Comparison of ENCODE assay signal across 1 cellular context in the genomic region with DNA sequence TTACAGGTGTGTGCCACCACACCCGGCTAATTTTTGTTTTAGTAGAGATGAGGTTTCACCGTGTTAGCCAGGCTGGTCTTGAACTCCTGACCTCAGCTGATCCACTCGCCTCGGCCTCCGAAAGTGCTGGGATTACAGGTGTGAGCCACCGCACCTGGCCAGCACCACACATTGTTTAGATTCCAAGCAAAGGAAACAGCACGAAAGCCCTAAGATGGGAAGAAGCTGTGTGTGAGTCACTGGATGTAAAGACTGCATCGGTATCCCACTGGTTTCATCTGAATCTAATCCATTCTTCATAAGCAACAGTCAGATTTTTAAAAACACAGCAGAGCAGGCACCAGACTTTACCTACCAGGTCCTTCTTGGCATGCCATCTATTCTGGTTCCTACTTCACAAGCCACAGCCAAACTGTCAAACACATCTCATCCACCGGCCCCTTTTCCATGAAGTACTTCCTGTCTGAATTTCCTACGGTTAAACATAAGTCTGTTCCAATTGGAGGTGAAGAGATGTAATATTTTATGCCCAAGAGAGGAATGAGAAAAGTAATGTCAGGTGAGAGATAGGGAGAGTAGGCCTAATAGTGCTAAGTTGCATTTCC.
TF ChIP-seq lines count a peak whose summit lies in the region.

No MANE protein-coding gene starts in this region.

TF ChIP-seq in HEK293, 187 proteins besides CTCF, POLR2A, EP300 and RAD21 (continued from another document):
- TF ChIP-seq MYNN (tag by site-specific recombination; IDR thresholded peaks at IDR 0.05; ENCODE audit: borderline replicate concordance) (no peak), GLI4 (tag by site-specific recombination; IDR thresholded peaks at IDR 0.05) (no peak), ZNF660 (tag by site-specific recombination; IDR thresholded peaks at IDR 0.05) (no peak), SCRT2 (tag by site-specific recombination; IDR thresholded peaks at IDR 0.05) (no peak), ZNF23 (tag by site-specific recombination; IDR thresholded peaks at IDR 0.05; ENCODE audit: borderline replicate concordance) (no peak), ZNF354C (tag by site-specific recombination; IDR thresholded peaks at IDR 0.05; ENCODE audit: borderline replicate concordance, low read depth) (no peak), KLF10 (tag by site-specific recombination; IDR thresholded peaks at IDR 0.05) (no peak), ZNF311 (tag by site-specific recombination; IDR thresholded peaks at IDR 0.05; ENCODE audit: borderline replicate concordance) (no peak)
- TF ChIP-seq, protein P1, sequence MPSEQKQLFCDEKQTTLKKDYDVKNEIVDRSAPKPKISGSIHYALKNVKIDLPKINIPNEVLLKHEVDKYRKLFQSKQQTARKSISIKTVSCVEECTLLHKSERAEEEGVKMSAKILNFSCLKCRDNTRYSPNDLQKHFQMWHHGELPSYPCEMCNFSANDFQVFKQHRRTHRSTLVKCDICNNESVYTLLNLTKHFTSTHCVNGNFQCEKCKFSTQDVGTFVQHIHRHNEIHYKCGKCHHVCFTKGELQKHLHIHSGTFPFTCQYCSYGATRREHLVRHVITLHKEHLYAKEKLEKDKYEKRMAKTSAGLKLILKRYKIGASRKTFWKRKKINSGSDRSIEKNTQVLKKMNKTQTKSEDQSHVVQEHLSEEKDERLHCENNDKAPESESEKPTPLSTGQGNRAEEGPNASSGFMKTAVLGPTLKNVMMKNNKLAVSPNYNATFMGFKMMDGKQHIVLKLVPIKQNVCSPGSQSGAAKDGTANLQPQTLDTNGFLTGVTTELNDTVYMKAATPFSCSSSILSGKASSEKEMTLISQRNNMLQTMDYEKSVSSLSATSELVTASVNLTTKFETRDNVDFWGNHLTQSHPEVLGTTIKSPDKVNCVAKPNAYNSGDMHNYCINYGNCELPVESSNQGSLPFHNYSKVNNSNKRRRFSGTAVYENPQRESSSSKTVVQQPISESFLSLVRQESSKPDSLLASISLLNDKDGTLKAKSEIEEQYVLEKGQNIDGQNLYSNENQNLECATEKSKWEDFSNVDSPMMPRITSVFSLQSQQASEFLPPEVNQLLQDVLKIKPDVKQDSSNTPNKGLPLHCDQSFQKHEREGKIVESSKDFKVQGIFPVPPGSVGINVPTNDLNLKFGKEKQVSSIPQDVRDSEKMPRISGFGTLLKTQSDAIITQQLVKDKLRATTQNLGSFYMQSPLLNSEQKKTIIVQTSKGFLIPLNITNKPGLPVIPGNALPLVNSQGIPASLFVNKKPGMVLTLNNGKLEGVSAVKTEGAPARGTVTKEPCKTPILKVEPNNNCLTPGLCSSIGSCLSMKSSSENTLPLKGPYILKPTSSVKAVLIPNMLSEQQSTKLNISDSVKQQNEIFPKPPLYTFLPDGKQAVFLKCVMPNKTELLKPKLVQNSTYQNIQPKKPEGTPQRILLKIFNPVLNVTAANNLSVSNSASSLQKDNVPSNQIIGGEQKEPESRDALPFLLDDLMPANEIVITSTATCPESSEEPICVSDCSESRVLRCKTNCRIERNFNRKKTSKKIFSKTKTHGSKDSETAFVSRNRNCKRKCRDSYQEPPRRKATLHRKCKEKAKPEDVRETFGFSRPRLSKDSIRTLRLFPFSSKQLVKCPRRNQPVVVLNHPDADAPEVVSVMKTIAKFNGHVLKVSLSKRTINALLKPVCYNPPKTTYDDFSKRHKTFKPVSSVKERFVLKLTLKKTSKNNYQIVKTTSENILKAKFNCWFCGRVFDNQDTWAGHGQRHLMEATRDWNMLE (tag by site-specific recombination; conservative IDR thresholded peaks at IDR 0.05; ENCODE audit: low read depth) = no peak
- TF ChIP-seq, protein P2, sequence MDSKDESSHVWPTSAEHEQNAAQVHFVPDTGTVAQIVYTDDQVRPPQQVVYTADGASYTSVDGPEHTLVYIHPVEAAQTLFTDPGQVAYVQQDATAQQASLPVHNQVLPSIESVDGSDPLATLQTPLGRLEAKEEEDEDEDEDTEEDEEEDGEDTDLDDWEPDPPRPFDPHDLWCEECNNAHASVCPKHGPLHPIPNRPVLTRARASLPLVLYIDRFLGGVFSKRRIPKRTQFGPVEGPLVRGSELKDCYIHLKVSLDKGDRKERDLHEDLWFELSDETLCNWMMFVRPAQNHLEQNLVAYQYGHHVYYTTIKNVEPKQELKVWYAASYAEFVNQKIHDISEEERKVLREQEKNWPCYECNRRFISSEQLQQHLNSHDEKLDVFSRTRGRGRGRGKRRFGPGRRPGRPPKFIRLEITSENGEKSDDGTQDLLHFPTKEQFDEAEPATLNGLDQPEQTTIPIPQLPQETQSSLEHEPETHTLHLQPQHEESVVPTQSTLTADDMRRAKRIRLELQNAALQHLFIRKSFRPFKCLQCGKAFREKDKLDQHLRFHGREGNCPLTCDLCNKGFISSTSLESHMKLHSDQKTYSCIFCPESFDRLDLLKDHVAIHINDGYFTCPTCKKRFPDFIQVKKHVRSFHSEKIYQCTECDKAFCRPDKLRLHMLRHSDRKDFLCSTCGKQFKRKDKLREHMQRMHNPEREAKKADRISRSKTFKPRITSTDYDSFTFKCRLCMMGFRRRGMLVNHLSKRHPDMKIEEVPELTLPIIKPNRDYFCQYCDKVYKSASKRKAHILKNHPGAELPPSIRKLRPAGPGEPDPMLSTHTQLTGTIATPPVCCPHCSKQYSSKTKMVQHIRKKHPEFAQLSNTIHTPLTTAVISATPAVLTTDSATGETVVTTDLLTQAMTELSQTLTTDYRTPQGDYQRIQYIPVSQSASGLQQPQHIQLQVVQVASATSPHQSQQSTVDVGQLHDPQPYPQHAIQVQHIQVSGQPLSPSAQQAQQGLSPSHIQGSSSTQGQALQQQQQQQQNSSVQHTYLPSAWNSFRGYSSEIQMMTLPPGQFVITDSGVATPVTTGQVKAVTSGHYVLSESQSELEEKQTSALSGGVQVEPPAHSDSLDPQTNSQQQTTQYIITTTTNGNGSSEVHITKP (tag by site-specific recombination; IDR thresholded peaks at IDR 0.05) = no peak
